Comparison of ENCODE assay signal across 16 cellular contexts in genomic region chr12:82124711-82125110, GRCh38.
A peak's percentile ranks its signal among the peaks of the same experiment; 100 is the strongest.
DNase-seq lines count a peak whose midpoint lies in the region; ATAC-seq and TF ChIP-seq lines count a peak whose summit lies in the region.
"Had no signal": no experiment of that assay in that cellular context is flagged by ENCODE, and none has a peak within 500 bp of the region (broad histone marks: within the 10 kb centered on the region; RNA-seq: fewer than 3 reads in every experiment).

No MANE protein-coding gene starts in this region.

- no peak overlapping the region for H3K4me3 Mint-ChIP-seq in nephron progenitor cell
- no peak overlapping the region for H3K4me3 Mint-ChIP-seq in stimulated activated naive B cell treated with anti-CD40 and anti-IgM and Interleukin-4, amounts not matched to agents 10 μg/mL and 1 μg/mL and 100 μg/mL, for 72 hours

- H3K36me3 Mint-ChIP-seq in nephron progenitor cell (ENCODE audit: low read depth) = no peaks in the 10 kb centered on the region
- H3K36me3 Mint-ChIP-seq in stimulated activated naive B cell treated with anti-CD40 and anti-IgM and Interleukin-4, amounts not matched to agents 10 μg/mL and 1 μg/mL and 100 μg/mL, for 72 hours = no peaks in the 10 kb centered on the region

- H4K20me1 ChIP-seq in mammary epithelial cell (ENCODE audit: insufficient read depth, low read length) = no peaks in the 10 kb centered on the region

- CTCF ChIA-PET in mammary epithelial cell (lab: Charles Lee; ENCODE audit: low non-redundant PET) = no interaction called here

- intact Hi-C loops in mammary epithelial cell (cut with micrococcal nuclease) = no loop called here

- no TSS peak for BruUV-seq in mammary epithelial cell (replicated peaks; lab: Mats Ljungman, UMichigan)

- no peak overlapping the region for H3K27ac Mint-ChIP-seq in nephron progenitor cell
- H3K27ac Mint-ChIP-seq in stimulated activated naive B cell treated with anti-CD40 and anti-IgM and Interleukin-4, amounts not matched to agents 10 μg/mL and 1 μg/mL and 100 μg/mL, for 72 hours = no peak overlapping the region

- no peak overlapping the region for H3K4me2 ChIP-seq in mammary epithelial cell (ENCODE audit: insufficient read depth, low read depth, low read length)
- H3K4me2 ChIP-seq: PC-9 had no signal

- H3K9ac ChIP-seq in mammary epithelial cell (ENCODE audit: insufficient read depth, low read length) = no peak overlapping the region

- H3K4me1 Mint-ChIP-seq in nephron progenitor cell = no peaks in the 10 kb centered on the region
- no peaks in the 10 kb centered on the region for H3K4me1 Mint-ChIP-seq in stimulated activated naive B cell treated with anti-CD40 and anti-IgM and Interleukin-4, amounts not matched to agents 10 μg/mL and 1 μg/mL and 100 μg/mL, for 72 hours

- H3K4me3 ChIP-seq in mammary epithelial cell (replicated peaks in 1 of 3; ENCODE audit: insufficient read depth in 1 of 3, low read depth in 2 of 3, low read length in 3 of 3) = no peak overlapping the region
- H3K4me3 ChIP-seq in BE2C (ENCODE audit: low read depth, low read length) = no peak overlapping the region
- H3K4me3 ChIP-seq: PC-9 had no signal

- 19% methylated on average over 2 of the region's 2 CpGs for WGBS in mammary epithelial cell (ENCODE audit: low coverage, missing lambda C conversion rate)

- TF ChIP-seq CTCF in mammary epithelial cell (conservative IDR thresholded peaks at IDR 0.05 in 1 of 2, IDR thresholded peaks at IDR 0.05 in 1 of 2; ENCODE audit: extremely low read depth in 1 of 2, insufficient read depth in 1 of 2, low read depth in 1 of 2, low read length in 2 of 2) (no peak), BE2C (IDR thresholded peaks at IDR 0.05; ENCODE audit: low read depth, low read length) (no peak), nephron progenitor cell (IDR thresholded peaks at IDR 0.05) (no peak), GM13977 (IDR thresholded peaks at IDR 0.05; ENCODE audit: extremely low read depth, insufficient read depth, missing control alignments) (no peak)

- DNase-seq in A172 (ENCODE audit: low spot score) (peak; percentile 46), LoVo (ENCODE audit: low spot score) (peak; percentile 13), mammary epithelial cell (peak; percentile 25), glomerular visceral epithelial cell (ENCODE audit: extremely low spot score) (peak; percentile 6), BE2C (no peak), nephron progenitor cell (no peak), GM13977 (ENCODE audit: low spot score) (no peak)
- DNase-seq in stimulated activated naive B cell treated with anti-CD40 and anti-IgM and Interleukin-4, amounts not matched to agents 10 μg/mL and 1 μg/mL and 100 μg/mL, for 72 hours = no peak
- DNase-seq: activated effector memory CD4-positive, alpha-beta T cell treated with anti-CD3 and anti-CD28 coated beads, Interleukin-2, amount 50 U/mL, for 16 hours; GDM1; Kasumi-1; left colon; NCI-H187; PC-9; stimulated activated CD4-positive, alpha-beta T cell treated with anti-CD3 and anti-CD28 coated beads, Interleukin-15, amount 100 ng/mL, for 24 hours; substantia nigra had no signal

- dilution Hi-C loops in mammary epithelial cell (cut with HindIII; ENCODE audit: low sequenced_read_pairs) = no loop called here

- H3K9me3 Mint-ChIP-seq in nephron progenitor cell = peaks cover 9% of the 10 kb centered on the region
- H3K9me3 Mint-ChIP-seq in stimulated activated naive B cell treated with anti-CD40 and anti-IgM and Interleukin-4, amounts not matched to agents 10 μg/mL and 1 μg/mL and 100 μg/mL, for 72 hours = peaks cover 7 to 10% of the 10 kb centered on the region in 2 donors

- no peak overlapping the region for H3K27ac ChIP-seq in mammary epithelial cell (ENCODE audit: insufficient read depth, low read depth, low read length)
- H3K27ac ChIP-seq: PC-9 had no signal

- H3K4me1 ChIP-seq in mammary epithelial cell (ENCODE audit: insufficient read depth, low read length) (no peaks in the 10 kb centered on the region), BE2C (no peaks in the 10 kb centered on the region)

- no peaks in the 10 kb centered on the region for H3K27me3 ChIP-seq in mammary epithelial cell (ENCODE audit: insufficient read depth, low read length)
- no peaks in the 10 kb centered on the region for H3K27me3 ChIP-seq in BE2C

- H3K9me3 ChIP-seq in mammary epithelial cell (replicated peaks; ENCODE audit: insufficient read depth, low read length) (no peaks in the 10 kb centered on the region), BE2C (no peaks in the 10 kb centered on the region)

- in situ Hi-C loops in mammary epithelial cell (cut with MboI; ENCODE audit: low sequenced_read_pairs in 2 of 2) = no loop called here
- in situ Hi-C loops in GM13977 (cut with MboI; ENCODE audit: low pct_unique_long_range_greater_than_20kb, low sequenced_read_pairs, unreplicated experiment) = no loop called here

- H3K36me3 ChIP-seq in mammary epithelial cell (ENCODE audit: insufficient read depth, low read length) (no peaks in the 10 kb centered on the region), BE2C (no peaks in the 10 kb centered on the region)

- no peak overlapping the region for H2AFZ ChIP-seq in mammary epithelial cell (ENCODE audit: low read depth, low read length)
- H2AFZ ChIP-seq: PC-9 had no signal

- no peak for ATAC-seq in stimulated activated naive B cell treated with anti-CD40 and anti-IgM and Interleukin-4, amounts not matched to agents 10 μg/mL and 1 μg/mL and 100 μg/mL, for 72 hours (replicated peaks)
- ATAC-seq: left colon had no signal

- no peaks in the 10 kb centered on the region for H3K27me3 Mint-ChIP-seq in nephron progenitor cell (ENCODE audit: low read depth, poor library complexity)
- no peaks in the 10 kb centered on the region for H3K27me3 Mint-ChIP-seq in stimulated activated naive B cell treated with anti-CD40 and anti-IgM and Interleukin-4, amounts not matched to agents 10 μg/mL and 1 μg/mL and 100 μg/mL, for 72 hours

- H3K79me2 ChIP-seq in mammary epithelial cell (ENCODE audit: insufficient read depth, low read length) = no peaks in the 10 kb centered on the region

Comparison
In these comparisons a context has a peak if more than half of its experiments do, and no peak if none do; other contexts are left out.
1. DNase-seq: peak in A172 (single experiment), LoVo (single experiment), mammary epithelial cell (single experiment) and glomerular visceral epithelial cell (single experiment); none in BE2C (single experiment), nephron progenitor cell (single experiment), stimulated activated naive B cell treated with anti-CD40 and anti-IgM and Interleukin-4, amounts not matched to agents 10 μg/mL and 1 μg/mL and 100 μg/mL, for 72 hours (single experiment) and GM13977 (single experiment).